In genomic region chr3:48739617-48739954, GRCh38 we compare ENCODE assay signal across 8 cellular contexts. TPM values are rescaled to one million over a fixed set of nuclear protein-coding genes. Genes with fewer than 3 reads are reported as not detected.
A peak's percentile ranks its signal among the peaks of the same experiment; 100 is the strongest.
DNase-seq lines count a peak whose midpoint lies in the region; ATAC-seq, FAIRE-seq and TF ChIP-seq lines count a peak whose summit lies in the region.

No MANE protein-coding gene starts in this region.

- H3K9me3 Mint-ChIP-seq in chondrocyte (ENCODE audit: low read depth), result no peaks in the 10 kb centered on the region

- intact Hi-C loops in lower lobe of right lung (cut with DNase I), result no loop called here

- H2AFZ ChIP-seq in GM23248, result peak overlapping the region; percentile 70; the same call in 1 of the 2 replicates
- H2AFZ ChIP-seq in SU-DHL-6 (ENCODE audit: low read depth, low read length, severe bottlenecking), result peak overlapping the region; percentile 85

- 50 to 64% methylated on average over 6 of the region's 6 CpGs for WGBS in GM23248 (ENCODE audit: low coverage in 1 of 2, low lambda C conversion rate in 2 of 2, missing lambda C conversion rate in 2 of 2), 2 experiments

- FAIRE-seq in RCC 7860 (lab: Jason Lieb, UNC), result no peak

- H3K79me2 ChIP-seq in GM23248 (ENCODE audit: insufficient read depth) (no peaks in the 10 kb centered on the region), SU-DHL-6 (ENCODE audit: insufficient read depth, low read length) (no peaks in the 10 kb centered on the region)

- H3K36me3 Mint-ChIP-seq in chondrocyte (ENCODE audit: low read depth), result no peaks in the 10 kb centered on the region

- H3K4me1 ChIP-seq in GM23248 (ENCODE audit: insufficient read depth) (no peaks in the 10 kb centered on the region), lower lobe of right lung (peaks cover 47% of the 10 kb centered on the region)

- H3K27me3 ChIP-seq in GM23248 (replicated peaks; ENCODE audit: insufficient read depth) (no peaks in the 10 kb centered on the region), SU-DHL-6 (ENCODE audit: low read length) (no peaks in the 10 kb centered on the region), lower lobe of right lung (ENCODE audit: low read depth) (no peaks in the 10 kb centered on the region)

- TF ChIP-seq CTCF in SU-DHL-6 (IDR thresholded peaks at IDR 0.05; ENCODE audit: insufficient read depth, low read length, poor library complexity, severe bottlenecking) (no peak), lower lobe of right lung (IDR thresholded peaks at IDR 0.05) (no peak), chondrocyte (IDR thresholded peaks at IDR 0.05) (no peak)

- H3K9me2 ChIP-seq in GM23248 (ENCODE audit: insufficient read depth), result no peaks in the 10 kb centered on the region
- H3K9me2 ChIP-seq in SU-DHL-6 (replicated peaks; ENCODE audit: insufficient read depth, low read length), result no peaks in the 10 kb centered on the region

- DNase-seq in GM23248 (no peak), lower lobe of right lung (no peak), substantia nigra (lab: John Stamatoyannopoulos, UW) (no peak), chondrocyte (ENCODE audit: low spot score) (no peak), NCI-H2171 treated with DMSO at 0.1 percent for 48 hours (lab: John Stamatoyannopoulos, UW) (no peak), RCC 7860 (ENCODE audit: low spot score) (no peak)
- no peak for DNase-seq in activated effector memory CD4-positive, alpha-beta T cell treated with Interleukin-2 at 50 U/mL for 16 hours

- H3K9me3 ChIP-seq in GM23248 (ENCODE audit: low read depth), result no peaks in the 10 kb centered on the region
- no peaks in the 10 kb centered on the region for H3K9me3 ChIP-seq in SU-DHL-6 (ENCODE audit: insufficient read depth, low read length)
- H3K9me3 ChIP-seq in lower lobe of right lung, result no peaks in the 10 kb centered on the region

- no peak overlapping the region for H3K9ac ChIP-seq in GM23248
- no peak overlapping the region for H3K9ac ChIP-seq in SU-DHL-6 (ENCODE audit: low read length)

- no peak for ATAC-seq in lower lobe of right lung

- H3K4me3 ChIP-seq in GM23248 (no peak overlapping the region), SU-DHL-6 (ENCODE audit: insufficient read depth, low read length, poor library complexity, severe bottlenecking) (no peak overlapping the region), lower lobe of right lung (no peak overlapping the region)

- no peak overlapping the region for H3K4me3 Mint-ChIP-seq in chondrocyte (ENCODE audit: unreplicated experiment)

- H3K4me1 Mint-ChIP-seq in chondrocyte (ENCODE audit: low read depth), result peaks cover 12% of the 10 kb centered on the region

- H3K36me3 ChIP-seq in GM23248 (ENCODE audit: low read depth) (no peaks in the 10 kb centered on the region), SU-DHL-6 (ENCODE audit: low read length) (no peaks in the 10 kb centered on the region), lower lobe of right lung (no peaks in the 10 kb centered on the region)

- no peak overlapping the region for H3K27ac Mint-ChIP-seq in chondrocyte (ENCODE audit: unreplicated experiment)

- H3K27me3 Mint-ChIP-seq in chondrocyte (ENCODE audit: low read depth), result no peaks in the 10 kb centered on the region

- H3F3A ChIP-seq in GM23248 (ENCODE audit: insufficient read depth) (0 out of 2 replicates have a peak, but pooled peaks cover 7% of the 10 kb centered on the region), SU-DHL-6 (ENCODE audit: insufficient read depth) (no peaks in the 10 kb centered on the region)

- H3K4me2 ChIP-seq in GM23248 (ENCODE audit: unreplicated experiment) (no peak overlapping the region), SU-DHL-6 (ENCODE audit: low read depth, low read length, poor library complexity, severe bottlenecking) (no peak overlapping the region)

- H4K20me1 ChIP-seq in GM23248 (ENCODE audit: insufficient read depth) (no peaks in the 10 kb centered on the region), SU-DHL-6 (ENCODE audit: low read depth, low read length) (no peaks in the 10 kb centered on the region)

- H3K27ac ChIP-seq in GM23248, result no peak overlapping the region
- no peak overlapping the region for H3K27ac ChIP-seq in SU-DHL-6 (ENCODE audit: low read depth, low read length)
- H3K27ac ChIP-seq in lower lobe of right lung, result peak overlapping the region; percentile 72
- H3K27ac ChIP-seq in substantia nigra (ENCODE audit: low read depth, low read length, poor library complexity, severe bottlenecking), result peak overlapping the region; percentile 97

- in situ Hi-C loops in GM23248 (cut with MboI), result no loop called here

RNA-seq across cellular contexts. Expression of gene IP6K2, which starts 22.6 kb away (rescaled TPM):
- 59.1 and 59.6 TPM in 2 replicates for total RNA-seq in GM23248 (2014; rRNA removed; shearing (Covaris generic))
- polyA plus RNA-seq in GM23248 (2016; fragmentation: Nextera tagmentation; extraction: Ambion mirVana), result 56.5 and 57.4 TPM in 2 replicates
- total RNA-seq in lower lobe of right lung (56.3 TPM), chondrocyte (68.8 to 109 TPM (median 72.3 TPM) in 3 replicates)

RNA-seq across cellular contexts. Expression of gene NCKIPSD, which starts 53.9 kb away (rescaled TPM):
- 32.5 and 39.3 TPM in 2 replicates for total RNA-seq in GM23248 (2014; rRNA removed; shearing (Covaris generic))
- polyA plus RNA-seq in GM23248 (2016; fragmentation: Nextera tagmentation; extraction: Ambion mirVana), result 20.6 and 21.7 TPM in 2 replicates
- total RNA-seq in lower lobe of right lung (20.7 TPM), chondrocyte (24.0 to 27.2 TPM (median 24.7 TPM) in 3 replicates)

Comparison
In these comparisons a context has a peak if more than half of its experiments do, and no peak if none do; other contexts are left out.
1. H3K27ac ChIP-seq: peak in lower lobe of right lung (single experiment) and substantia nigra (single experiment); none in GM23248 (single experiment) and SU-DHL-6 (single experiment).